Comparison of ENCODE assay signal across 9 cellular contexts in genomic region chr15:74955017-74955416, GRCh38. TPM values are rescaled to one million over a fixed set of nuclear protein-coding genes. Genes with fewer than 3 reads are reported as not detected.
DNase-seq lines count a peak whose midpoint lies in the region; ATAC-seq, FAIRE-seq and TF ChIP-seq lines count a peak whose summit lies in the region.
"Had no signal": no experiment of that assay in that cellular context is flagged by ENCODE, and none has a peak within 500 bp of the region (broad histone marks: within the 10 kb centered on the region; RNA-seq: fewer than 3 reads in every experiment).

No MANE protein-coding gene starts in this region.

- FAIRE-seq in K562 (lab: Jason Lieb, UNC) = no peak

- H3K79me2 ChIP-seq in K562 (ENCODE audit: control insufficient read depth, insufficient read depth, low read length) = peaks cover 7% of the 10 kb centered on the region; the same call in 1 of the 3 replicates

- H3K9me3 ChIP-seq in BE2C (no peaks in the 10 kb centered on the region), HUES64 (ENCODE audit: insufficient read depth, low read depth, low read length) (no peaks in the 10 kb centered on the region), K562 (replicated peaks; ENCODE audit: control insufficient read depth, insufficient read depth, low read depth, low read length) (no peaks in the 10 kb centered on the region), mesodermal cell (ENCODE audit: control insufficient read depth, low read length) (no peaks in the 10 kb centered on the region), sigmoid colon (no peaks in the 10 kb centered on the region)

- ATAC-seq in K562 = no peak
- no peak for ATAC-seq in GM18861 (IDR thresholded peaks at IDR 0.05; ENCODE audit: unreplicated experiment)
- ATAC-seq in HG02759 (IDR thresholded peaks at IDR 0.05; ENCODE audit: unreplicated experiment) = no peak

- peak overlapping the region; percentile 73 for H3K4me3 ChIP-seq in BE2C (ENCODE audit: low read depth, low read length)
- H3K4me3 ChIP-seq in HUES64 (ENCODE audit: low read length) = peak overlapping the region; percentile 62
- H3K4me3 ChIP-seq in K562 = peak overlapping the region; percentile 5; the same call in 1 of the 2 replicates
- peak overlapping the region; percentile 44 for H3K4me3 ChIP-seq in mesodermal cell (ENCODE audit: extremely low read depth, insufficient read depth, low read length, poor library complexity, severe bottlenecking)
- H3K4me3 ChIP-seq in sigmoid colon = peak overlapping the region in 2 of 4 donors; percentile 10 to 59

- TF ChIP-seq EP300 in K562 (IDR thresholded peaks at IDR 0.05; ENCODE audit: low read length) = no peak
- TF ChIP-seq EP300 in sigmoid colon (IDR thresholded peaks at IDR 0.05) = no peak

- no peak for TF ChIP-seq RAD21 in K562 (CRISPR knock-in tag; conservative IDR thresholded peaks at IDR 0.05 in 1 of 2, IDR thresholded peaks at IDR 0.05 in 1 of 2)

- H4K20me1 ChIP-seq in K562 (replicated peaks; ENCODE audit: control insufficient read depth, insufficient read depth, low read length) = peaks cover 41% of the 10 kb centered on the region

- BruUV-seq in K562 (replicated peaks; lab: Mats Ljungman, UMichigan) = no TSS peak

- no peaks in the 10 kb centered on the region for H3K36me3 ChIP-seq in BE2C
- no peaks in the 10 kb centered on the region for H3K36me3 ChIP-seq in HUES64 (ENCODE audit: insufficient read depth, low read length)
- no peaks in the 10 kb centered on the region for H3K36me3 ChIP-seq in K562 (ENCODE audit: control insufficient read depth, insufficient read depth, low read length)
- no peaks in the 10 kb centered on the region for H3K36me3 ChIP-seq in mesodermal cell (ENCODE audit: control insufficient read depth, insufficient read depth, low read length)
- no peaks in the 10 kb centered on the region for H3K36me3 ChIP-seq in sigmoid colon

- H3K4me1 ChIP-seq in BE2C (peaks cover 7% of the 10 kb centered on the region), HUES64 (ENCODE audit: insufficient read depth, low read length) (peaks cover 25% of the 10 kb centered on the region), K562 (replicated peaks in 1 of 2; ENCODE audit: control insufficient read depth in 2 of 2, insufficient read depth in 2 of 2, low read length in 2 of 2) (peaks cover 39 to 65% of the 10 kb centered on the region in 2 experiments), mesodermal cell (ENCODE audit: control insufficient read depth, insufficient read depth, low read length, poor library complexity, severe bottlenecking) (peaks cover 24% of the 10 kb centered on the region), sigmoid colon (peaks cover 0 to 54% (median 40%) of the 10 kb centered on the region in 4 donors)

- TF ChIP-seq POLR2A in K562 (conservative IDR thresholded peaks at IDR 0.05) (no peak), sigmoid colon (IDR thresholded peaks at IDR 0.05) (no peak)

- POLR2A ChIA-PET in K562 (lab: Yijun Ruan, JAX) = interaction anchor here (0.6 to 2.0 kb wide), 15 partner anchors 8 to 327 kb away, joined by 3 to 8 read pairs (median 4); partner anchors contain the start of genes CPLX3 and PPCDC

- H3K27me3 ChIP-seq in BE2C (no peaks in the 10 kb centered on the region), HUES64 (ENCODE audit: insufficient read depth, low read length) (peaks cover 48% of the 10 kb centered on the region), K562 (ENCODE audit: control insufficient read depth in 2 of 2, insufficient read depth in 2 of 2, low read length in 2 of 2) (peaks cover 16 to 17% of the 10 kb centered on the region in 2 experiments), sigmoid colon (peaks cover 20 to 59% (median 26%) of the 10 kb centered on the region in 3 donors)

- H3K9me1 ChIP-seq in K562 (ENCODE audit: control insufficient read depth, insufficient read depth, low read length) = peaks cover 4% of the 10 kb centered on the region

- no peak overlapping the region for H2AFZ ChIP-seq in K562 (ENCODE audit: low read depth, low read length)

- peak; percentile 34 for DNase-seq in BE2C
- DNase-seq in K562 (ENCODE audit: extremely low read depth in 1 of 4, low spot score in 3 of 4) = peak in 1 of 4 experiments; percentile 7
- DNase-seq in sigmoid colon = no peak
- DNase-seq in NCI-H1417 (lab: John Stamatoyannopoulos, UW) = no peak

- no peak overlapping the region for H3K9ac ChIP-seq in HUES64 (ENCODE audit: low read depth, low read length)
- H3K9ac ChIP-seq in K562 (ENCODE audit: insufficient read depth in 1 of 2, low read depth in 2 of 2, low read length in 2 of 2) = no peak overlapping the region

- intact Hi-C loops in K562 (cut with micrococcal nuclease) = loop anchor here (2.0 to 10.0 kb wide), 3 partner anchors 34 to 580 kb away; partner anchors contain the start of gene C15orf39
- intact Hi-C loops in sigmoid colon (cut with DNase I) = loop anchor here (5.0 to 10.0 kb wide), 4 partner anchors 113 to 580 kb away; partner anchors contain the start of genes C15orf39 and ULK3

- 68% methylated on average over 8 of the region's 8 CpGs for WGBS in HUES64
- 1% methylated on average over 8 of the region's 8 CpGs for WGBS in K562 (ENCODE audit: insufficient coverage, low coverage, missing lambda C conversion rate)
- 51 to 67% methylated on average over 5 to 6 of the region's 8 CpGs for WGBS in mesodermal cell (ENCODE audit: insufficient coverage in 2 of 2), 2 experiments
- WGBS in sigmoid colon, 2 donors = 57 to 71% methylated on average over 8 of the region's 8 CpGs

- H3K27ac ChIP-seq in HUES64 (ENCODE audit: low read depth, low read length) = no peak overlapping the region
- no peak overlapping the region for H3K27ac ChIP-seq in K562 (ENCODE audit: extremely low read depth, low read depth, low read length)
- H3K27ac ChIP-seq in mesodermal cell (ENCODE audit: low read depth, low read length, severe bottlenecking) = peak overlapping the region; percentile 81
- H3K27ac ChIP-seq in sigmoid colon = no peak overlapping the region
- H3K27ac ChIP-seq: VCaP had no signal

- no peak for TF ChIP-seq CTCF in BE2C (IDR thresholded peaks at IDR 0.05; ENCODE audit: low read depth, low read length)
- TF ChIP-seq CTCF in K562 (IDR thresholded peaks at IDR 0.05 in 2 of 3, conservative IDR thresholded peaks at IDR 0.05 in 1 of 3; ENCODE audit: insufficient read depth in 2 of 3, low read depth in 1 of 3, low read length in 3 of 3) = no peak
- TF ChIP-seq CTCF in sigmoid colon (IDR thresholded peaks at IDR 0.05) = no peak

- CTCF ChIA-PET in K562 (lab: Yijun Ruan, JAX; ENCODE audit: low intra/inter-chr PET ratio) = interaction anchor here (1.0 to 1.1 kb wide), 2 partner anchors 184 to 249 kb away, joined by 3 to 5 read pairs; no protein-coding TSS in a partner anchor

- in situ Hi-C loops in K562 (cut with MboI) = no loop called here

- H3K4me2 ChIP-seq in K562 (ENCODE audit: insufficient read depth, low read length) = peak overlapping the region; percentile 34; the same call in 1 of the 2 replicates

RNA-seq across cellular contexts. Expression of gene RPP25, which starts 1.6 kb away (rescaled TPM):
- polyA plus RNA-seq in BE2C (2012; ENCODE audit: insufficient read depth, insufficient read length, low read depth) = 78.8 TPM
- polyA plus RNA-seq in HUES64 (2013, experiment 1 of 2) = 10.2 TPM
- 11.5 TPM for polyA plus RNA-seq in HUES64 (2013, experiment 2 of 2)
- 1.1 and 3.4 TPM in 2 replicates for total RNA-seq in K562 (2011; cell fraction: chromatin; rRNA removed; ENCODE audit: low replicate concordance)
- 4.1 and 5.0 TPM in 2 replicates for total RNA-seq in K562 (2011; cell fraction: nucleolus; rRNA removed)
- 2.4 and 3.1 TPM in 2 replicates for total RNA-seq in K562 (2011; cell fraction: nucleoplasm; rRNA removed)
- total RNA-seq in K562 (2014; rRNA removed) (12.3 and 15.4 TPM in 2 replicates), K562 (2014; rRNA removed; fragmentation: Illumina TruSeq; extraction: Trizol) (5.4 and 5.6 TPM in 2 replicates), K562 (2015; rRNA removed; fragmentation: Illumina TruSeq; extraction: Trizol) (4.7 and 4.9 TPM in 2 replicates), K562 (2021) (11.0 and 12.0 TPM in 2 replicates), sigmoid colon (1 to 10 TPM; 3.7 to 4.8 (median 4.7) TPM)
- polyA plus RNA-seq in K562 (2011; rRNA removed) (1.9 and 4.1 TPM in 2 replicates), K562 (2014; fragmentation: Illumina TruSeq; extraction: Trizol) (6.0 and 6.2 TPM in 2 replicates), K562 (2014; fragmentation: Nextera tagmentation; extraction: Ambion mirVana) (1 to 10 TPM; 1.1 to 1.3 TPM), K562 (2014; rRNA removed) (6.9 and 7.5 TPM in 2 replicates), sigmoid colon (10 to 100 TPM in 2 of 3 donors, 1 to 10 TPM in 1; 9.0 to 24.0 (median 16.1) TPM)
- 4.8 and 7.0 TPM in 2 replicates for polyA plus RNA-seq in K562 (2011; cell fraction: cytosol; rRNA removed)
- 2.3 and 3.2 TPM in 2 replicates for polyA plus RNA-seq in K562 (2011; cell fraction: nucleus; rRNA removed)
- 4.4 and 9.2 TPM in 2 replicates for polyA plus RNA-seq in K562 (2012)
- 1.8 and 2.4 TPM in 2 replicates for polyA minus RNA-seq in K562 (2011; rRNA and poly(A)+ RNA removed)
- 2.7 and 5.1 TPM in 2 replicates for polyA minus RNA-seq in K562 (2011; cell fraction: cytosol; rRNA and poly(A)+ RNA removed)
- polyA minus RNA-seq in K562 (2011; cell fraction: nucleus; rRNA and poly(A)+ RNA removed) = 2.0 and 4.3 TPM in 2 replicates
- 5.1 TPM for polyA plus RNA-seq in mesodermal cell (2013, experiment 1 of 2)
- polyA plus RNA-seq in mesodermal cell (2013, experiment 2 of 2) = 6.8 TPM

RNA-seq across cellular contexts. Expression of gene COX5A, which starts 17.1 kb away (rescaled TPM):
- polyA plus RNA-seq in BE2C (2012; ENCODE audit: insufficient read depth, insufficient read length, low read depth) = 662 TPM
- 327 TPM for polyA plus RNA-seq in HUES64 (2013, experiment 1 of 2)
- polyA plus RNA-seq in HUES64 (2013, experiment 2 of 2) = 346 TPM
- 32.1 and 48.6 TPM in 2 replicates for total RNA-seq in K562 (2011; cell fraction: chromatin; rRNA removed; ENCODE audit: low replicate concordance)
- 31.2 and 36.9 TPM in 2 replicates for total RNA-seq in K562 (2011; cell fraction: nucleolus; rRNA removed)
- total RNA-seq in K562 (2011; cell fraction: nucleoplasm; rRNA removed) = 54.6 and 80.4 TPM in 2 replicates
- 182 and 196 TPM in 2 replicates for total RNA-seq in K562 (2014; rRNA removed)
- total RNA-seq in K562 (2014; rRNA removed; fragmentation: Illumina TruSeq; extraction: Trizol) = 427 and 480 TPM in 2 replicates
- total RNA-seq in K562 (2015; rRNA removed; fragmentation: Illumina TruSeq; extraction: Trizol) = 371 and 389 TPM in 2 replicates
- 476 and 490 TPM in 2 replicates for total RNA-seq in K562 (2021)
- 245 and 357 TPM in 2 replicates for polyA plus RNA-seq in K562 (2011; rRNA removed)
- polyA plus RNA-seq in K562 (2011; cell fraction: cytosol; rRNA removed) = 349 and 400 TPM in 2 replicates
- polyA plus RNA-seq in K562 (2011; cell fraction: nucleus; rRNA removed) = 157 and 270 TPM in 2 replicates
- polyA plus RNA-seq in K562 (2012) = 668 and 675 TPM in 2 replicates
- 553 and 569 TPM in 2 replicates for polyA plus RNA-seq in K562 (2014; fragmentation: Illumina TruSeq; extraction: Trizol)
- polyA plus RNA-seq in K562 (2014; fragmentation: Nextera tagmentation; extraction: Ambion mirVana) = 100 to 1,000 TPM in 1 of 2 experiments, 10 to 100 TPM in 1; 86.8 to 116 TPM
- polyA plus RNA-seq in K562 (2014; rRNA removed) = 419 and 568 TPM in 2 replicates
- polyA minus RNA-seq in K562 (2011; rRNA and poly(A)+ RNA removed) = 90.7 and 143 TPM in 2 replicates
- 143 and 157 TPM in 2 replicates for polyA minus RNA-seq in K562 (2011; cell fraction: cytosol; rRNA and poly(A)+ RNA removed)
- 12.9 and 34.8 TPM in 2 replicates for polyA minus RNA-seq in K562 (2011; cell fraction: nucleus; rRNA and poly(A)+ RNA removed)
- polyA plus RNA-seq in mesodermal cell (2013, experiment 1 of 2) = 255 TPM
- 237 TPM for polyA plus RNA-seq in mesodermal cell (2013, experiment 2 of 2)
- total RNA-seq in sigmoid colon = 100 to 1,000 TPM in 1 of 4 donors, 10 to 100 TPM in 3; 73.7 to 124 (median 81.6) TPM
- 1,000 to 10,000 TPM in 1 of 3 donors, 100 to 1,000 TPM in 2; 783 to 1,227 (median 854) TPM for polyA plus RNA-seq in sigmoid colon

RNA-seq across cellular contexts. Expression of gene SCAMP5, which starts 40.3 kb away (rescaled TPM):
- polyA plus RNA-seq in BE2C (2012; ENCODE audit: insufficient read depth, insufficient read length, low read depth) = 261 TPM
- 25.0 TPM for polyA plus RNA-seq in HUES64 (2013, experiment 1 of 2)
- 29.3 TPM for polyA plus RNA-seq in HUES64 (2013, experiment 2 of 2)
- not detected in 2 replicates for total RNA-seq in K562 (2011; cell fraction: chromatin; rRNA removed; ENCODE audit: low replicate concordance)
- 0.33 TPM in 1 of 2 replicates, not detected in the other for total RNA-seq in K562 (2011; cell fraction: nucleolus; rRNA removed)
- not detected in 2 replicates for total RNA-seq in K562 (2011; cell fraction: nucleoplasm; rRNA removed)
- total RNA-seq in K562 (2014; rRNA removed) (not detected in 2 replicates), K562 (2014; rRNA removed; fragmentation: Illumina TruSeq; extraction: Trizol) (not detected in 2 replicates), K562 (2015; rRNA removed; fragmentation: Illumina TruSeq; extraction: Trizol) (0.08 and 0.11 TPM in 2 replicates), K562 (2021) (0.27 and 0.31 TPM in 2 replicates), sigmoid colon (1 to 10 TPM; 1.3 to 4.6 (median 2.9) TPM)
- polyA plus RNA-seq in K562 (2011; rRNA removed) (0.24 and 0.29 TPM in 2 replicates), K562 (2014; fragmentation: Illumina TruSeq; extraction: Trizol) (0.09 and 0.15 TPM in 2 replicates), K562 (2014; fragmentation: Nextera tagmentation; extraction: Ambion mirVana) (not detected), K562 (2014; rRNA removed) (not detected in 2 replicates), sigmoid colon (10 to 100 TPM in 2 of 3 donors, 1 to 10 TPM in 1; 2.4 to 26.5 (median 18.3) TPM)
- polyA plus RNA-seq in K562 (2011; cell fraction: cytosol; rRNA removed) = 0.15 and 0.18 TPM in 2 replicates
- 0.14 and 0.15 TPM in 2 replicates for polyA plus RNA-seq in K562 (2011; cell fraction: nucleus; rRNA removed)
- polyA plus RNA-seq in K562 (2012) = 0.14 and 0.21 TPM in 2 replicates
- 0.11 and 0.42 TPM in 2 replicates for polyA minus RNA-seq in K562 (2011; rRNA and poly(A)+ RNA removed)
- not detected in 2 replicates for polyA minus RNA-seq in K562 (2011; cell fraction: cytosol; rRNA and poly(A)+ RNA removed)
- not detected in 2 replicates for polyA minus RNA-seq in K562 (2011; cell fraction: nucleus; rRNA and poly(A)+ RNA removed)
- 11.5 TPM for polyA plus RNA-seq in mesodermal cell (2013, experiment 1 of 2)
- polyA plus RNA-seq in mesodermal cell (2013, experiment 2 of 2) = 9.1 TPM

RNA-seq across cellular contexts. Expression of gene FAM219B, which starts 48.4 kb away (rescaled TPM):
- polyA plus RNA-seq in BE2C (2012; ENCODE audit: insufficient read depth, insufficient read length, low read depth) = 85.6 TPM
- polyA plus RNA-seq in HUES64 (2013, experiment 1 of 2) = 28.8 TPM
- polyA plus RNA-seq in HUES64 (2013, experiment 2 of 2) = 28.1 TPM
- 89.6 and 158 TPM in 2 replicates for total RNA-seq in K562 (2011; cell fraction: chromatin; rRNA removed; ENCODE audit: low replicate concordance)
- 91.7 and 93.2 TPM in 2 replicates for total RNA-seq in K562 (2011; cell fraction: nucleolus; rRNA removed)
- 102 and 120 TPM in 2 replicates for total RNA-seq in K562 (2011; cell fraction: nucleoplasm; rRNA removed)
- 26.1 and 27.6 TPM in 2 replicates for total RNA-seq in K562 (2014; rRNA removed)
- 28.2 and 29.4 TPM in 2 replicates for total RNA-seq in K562 (2014; rRNA removed; fragmentation: Illumina TruSeq; extraction: Trizol)
- total RNA-seq in K562 (2015; rRNA removed; fragmentation: Illumina TruSeq; extraction: Trizol) = 17.5 and 19.1 TPM in 2 replicates
- total RNA-seq in K562 (2021) = 40.3 and 43.0 TPM in 2 replicates
- 50.4 and 58.4 TPM in 2 replicates for polyA plus RNA-seq in K562 (2011; rRNA removed)
- 36.0 and 55.5 TPM in 2 replicates for polyA plus RNA-seq in K562 (2011; cell fraction: cytosol; rRNA removed)
- 288 and 307 TPM in 2 replicates for polyA plus RNA-seq in K562 (2011; cell fraction: nucleus; rRNA removed)
- 18.3 and 40.2 TPM in 2 replicates for polyA plus RNA-seq in K562 (2012)
- polyA plus RNA-seq in K562 (2014; fragmentation: Illumina TruSeq; extraction: Trizol) = 29.7 and 35.3 TPM in 2 replicates
- polyA plus RNA-seq in K562 (2014; fragmentation: Nextera tagmentation; extraction: Ambion mirVana) = 10 to 100 TPM in 1 of 2 experiments, 1 to 10 TPM in 1; 6.8 to 10.2 TPM
- 47.9 and 50.4 TPM in 2 replicates for polyA plus RNA-seq in K562 (2014; rRNA removed)
- polyA minus RNA-seq in K562 (2011; rRNA and poly(A)+ RNA removed) = 19.0 and 21.3 TPM in 2 replicates
- 7.7 and 8.3 TPM in 2 replicates for polyA minus RNA-seq in K562 (2011; cell fraction: cytosol; rRNA and poly(A)+ RNA removed)
- polyA minus RNA-seq in K562 (2011; cell fraction: nucleus; rRNA and poly(A)+ RNA removed) = 35.0 and 39.9 TPM in 2 replicates
- 49.4 TPM for polyA plus RNA-seq in mesodermal cell (2013, experiment 1 of 2)
- polyA plus RNA-seq in mesodermal cell (2013, experiment 2 of 2) = 44.3 TPM
- 10 to 100 TPM; 50.5 to 65.0 (median 57.2) TPM for total RNA-seq in sigmoid colon
- 10 to 100 TPM; 16.6 to 38.4 (median 30.1) TPM for polyA plus RNA-seq in sigmoid colon
